In the genomic region with DNA sequence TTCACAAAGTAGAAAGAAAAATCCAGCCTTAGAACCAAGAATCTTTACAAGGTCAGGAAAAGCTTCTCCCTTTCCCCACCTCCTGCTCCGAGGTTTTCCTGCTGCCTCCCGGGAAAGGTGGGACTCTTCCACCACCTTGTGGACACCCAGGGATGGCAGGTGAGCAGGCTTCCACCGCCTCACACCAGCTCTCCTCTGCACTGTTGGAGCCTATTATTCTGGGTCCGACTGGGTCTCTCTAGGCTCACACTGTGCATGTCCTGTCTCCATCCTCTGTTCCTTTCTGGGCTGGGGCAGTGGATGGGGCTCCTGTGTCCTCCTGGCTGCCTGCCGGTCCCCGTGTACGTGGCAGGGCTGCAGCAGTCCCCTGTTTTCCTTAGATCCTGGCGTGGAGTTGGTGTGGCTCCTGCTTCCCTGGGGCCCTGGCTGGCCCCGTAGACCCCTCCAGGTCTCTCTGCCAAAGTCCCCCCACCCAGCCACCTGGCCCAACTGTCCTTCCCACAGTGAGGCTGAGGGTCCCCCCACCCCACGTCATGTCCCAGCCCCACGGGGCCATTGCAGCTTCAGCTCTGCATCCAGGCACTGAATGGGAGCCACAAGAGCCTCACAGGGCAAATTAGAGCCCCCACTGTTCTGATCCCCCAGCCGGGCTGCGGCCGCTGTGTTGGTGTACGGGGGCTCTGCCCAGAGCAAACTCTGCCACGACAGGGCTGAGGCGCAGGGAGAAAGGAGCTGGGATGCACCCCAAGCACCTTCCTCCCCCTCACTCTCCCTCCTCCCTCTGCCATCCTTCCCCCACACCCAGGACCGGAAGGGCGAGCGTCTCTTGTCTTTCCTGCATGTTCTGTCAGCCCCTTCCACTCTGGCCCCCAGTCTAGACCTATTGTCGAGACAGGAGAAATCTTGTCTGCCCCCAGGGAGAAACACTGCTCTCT, we compare ENCODE assay signal across 8 cellular contexts. TPM values are rescaled to one million over a fixed set of nuclear protein-coding genes. Genes with fewer than 3 reads are reported as not detected.
A peak's percentile ranks its signal among the peaks of the same experiment; 100 is the strongest.
DNase-seq lines count a peak whose midpoint lies in the region; ATAC-seq, FAIRE-seq and TF ChIP-seq lines count a peak whose summit lies in the region.

No MANE protein-coding gene starts in this region.

- peak; percentile 80 for TF ChIP-seq CTCF in GM20000 (IDR thresholded peaks at IDR 0.05; ENCODE audit: extremely low read depth, missing control alignments)

- CTCF ChIA-PET in activated CD4-positive, alpha-beta memory T cell treated with anti-CD3 and anti-CD28 coated beads for 36 hours (lab: Charles Lee) = interaction anchor here (0.6 to 6.9 kb wide), 17 partner anchors 10 to 346 kb away, joined by 3 to 131 read pairs (median 5); a partner anchor contains a TSS

- peaks cover 9% of the 10 kb centered on the region for H3K4me1 Mint-ChIP-seq in activated CD4-positive, alpha-beta memory T cell treated with anti-CD3 and anti-CD28 coated beads for 36 hours (ENCODE audit: low read depth)
- peaks cover 28% of the 10 kb centered on the region for H3K4me1 Mint-ChIP-seq in stimulated activated naive CD8-positive, alpha-beta T cell treated with anti-CD3 and anti-CD28 coated beads, Interleukin-15, amount 100 ng/mL, for 72 hours

- H3K36me3 Mint-ChIP-seq in activated CD4-positive, alpha-beta memory T cell treated with anti-CD3 and anti-CD28 coated beads for 36 hours = no peaks in the 10 kb centered on the region

- H3K79me2 ChIP-seq in mesendoderm (ENCODE audit: control insufficient read depth, insufficient read depth, low read length) = no peaks in the 10 kb centered on the region

- peaks cover 5% of the 10 kb centered on the region for H3K9me3 Mint-ChIP-seq in activated CD4-positive, alpha-beta memory T cell treated with anti-CD3 and anti-CD28 coated beads for 36 hours
- no peaks in the 10 kb centered on the region for H3K9me3 Mint-ChIP-seq in stimulated activated naive CD8-positive, alpha-beta T cell treated with anti-CD3 and anti-CD28 coated beads, Interleukin-15, amount 100 ng/mL, for 72 hours

- no CpG with 5 or more reads among the region's 21 CpGs for WGBS in mesendoderm (ENCODE audit: extremely low coverage, insufficient coverage, low lambda C conversion rate)

- ATAC-seq in stimulated activated naive CD8-positive, alpha-beta T cell treated with anti-CD3 and anti-CD28 coated beads, Interleukin-15, amount 100 ng/mL, for 72 hours = peak; percentile 63
- no peak for ATAC-seq in HG02763 (IDR thresholded peaks at IDR 0.05; ENCODE audit: unreplicated experiment)

- no peak overlapping the region for H3K27ac ChIP-seq in mesendoderm (ENCODE audit: low read depth, low read length)

- H3K23ac ChIP-seq in mesendoderm (ENCODE audit: low read length) = peak overlapping the region; percentile 76

- no peak overlapping the region for H3K4me2 ChIP-seq in mesendoderm (ENCODE audit: low read length)

- H4K8ac ChIP-seq in mesendoderm (ENCODE audit: low read depth, low read length) = no peak overlapping the region

- no peak overlapping the region for H3K27ac Mint-ChIP-seq in activated CD4-positive, alpha-beta memory T cell treated with anti-CD3 and anti-CD28 coated beads for 36 hours
- no peak overlapping the region for H3K27ac Mint-ChIP-seq in stimulated activated naive CD8-positive, alpha-beta T cell treated with anti-CD3 and anti-CD28 coated beads, Interleukin-15, amount 100 ng/mL, for 72 hours

- H3K56ac ChIP-seq in mesendoderm (ENCODE audit: low read length) = peak overlapping the region; percentile 81

- H3K18ac ChIP-seq in mesendoderm (ENCODE audit: low read length) = peak overlapping the region; percentile 33

- H3K4me3 Mint-ChIP-seq in activated CD4-positive, alpha-beta memory T cell treated with anti-CD3 and anti-CD28 coated beads for 36 hours = no peak overlapping the region
- H3K4me3 Mint-ChIP-seq in stimulated activated naive CD8-positive, alpha-beta T cell treated with anti-CD3 and anti-CD28 coated beads, Interleukin-15, amount 100 ng/mL, for 72 hours = no peak overlapping the region

- no peak overlapping the region for H4K5ac ChIP-seq in mesendoderm (ENCODE audit: low read length)

- H2BK120ac ChIP-seq in mesendoderm (ENCODE audit: low read depth, low read length) = peak overlapping the region; percentile 19

- no peaks in the 10 kb centered on the region for H3K27me3 ChIP-seq in mesendoderm (ENCODE audit: insufficient read depth, low read length, poor library complexity)

- H3K4me1 ChIP-seq in mesendoderm (ENCODE audit: control insufficient read depth, low read depth, low read length) = peaks cover 3% of the 10 kb centered on the region

- FAIRE-seq in endometrium (lab: Jason Lieb, UNC) = peak; percentile 59

- H3K4me3 ChIP-seq in mesendoderm (ENCODE audit: low read length) = no peak overlapping the region

- no peaks in the 10 kb centered on the region for H3K79me1 ChIP-seq in mesendoderm (ENCODE audit: low read length)

- H2BK5ac ChIP-seq in mesendoderm (ENCODE audit: low read length) = peak overlapping the region; percentile 39

- peaks cover 25% of the 10 kb centered on the region for H3K27me3 Mint-ChIP-seq in activated CD4-positive, alpha-beta memory T cell treated with anti-CD3 and anti-CD28 coated beads for 36 hours
- H3K27me3 Mint-ChIP-seq in stimulated activated naive CD8-positive, alpha-beta T cell treated with anti-CD3 and anti-CD28 coated beads, Interleukin-15, amount 100 ng/mL, for 72 hours = peaks cover 56% of the 10 kb centered on the region

- no peaks in the 10 kb centered on the region for H3K36me3 ChIP-seq in mesendoderm (ENCODE audit: control insufficient read depth, insufficient read depth, low read length)

- H3K9ac ChIP-seq in mesendoderm (ENCODE audit: low read length) = peak overlapping the region; percentile 48

- POLR2A ChIA-PET in activated CD4-positive, alpha-beta memory T cell treated with anti-CD3 and anti-CD28 coated beads for 36 hours (lab: Charles Lee) = interaction anchor here (0.6 to 0.8 kb wide), 2 partner anchors 76 to 428 kb away, joined by 3 read pairs; no protein-coding TSS in a partner anchor

- H3K4ac ChIP-seq in mesendoderm (ENCODE audit: low read depth, low read length) = peak overlapping the region; percentile 56

- H2AK5ac ChIP-seq in mesendoderm (ENCODE audit: low read length) = no peak overlapping the region

- intact Hi-C loops in activated CD4-positive, alpha-beta memory T cell treated with anti-CD3 and anti-CD28 coated beads for 36 hours (cut with micrococcal nuclease) = loop anchor here (1.0 kb wide), 2 partner anchors 283 to 299 kb away; no protein-coding TSS in a partner anchor

- H2BK15ac ChIP-seq in mesendoderm (replicated peaks; ENCODE audit: low read depth) = peak overlapping the region; percentile 19

- DNase-seq in AG08395 (ENCODE audit: low spot score) (peak; percentile 87), GM20000 (ENCODE audit: low spot score) (peak; percentile 82), NCI-H345 treated with DMSO at 0.1 percent for 48 hours (lab: John Stamatoyannopoulos, UW; ENCODE audit: unreplicated experiment) (peak; percentile 56), mesendoderm (peak; percentile 86)
- DNase-seq in activated CD4-positive, alpha-beta memory T cell treated with anti-CD3 and anti-CD28 coated beads for 36 hours = peak; percentile 69
- peak; percentile 34 to 50 for DNase-seq in stimulated activated naive CD8-positive, alpha-beta T cell treated with anti-CD3 and anti-CD28 coated beads, Interleukin-15, amount 100 ng/mL, for 72 hours

RNA-seq across cellular contexts. Expression of a gene that starts 3.3 kb away (rescaled TPM):
- total RNA-seq in activated CD4-positive, alpha-beta memory T cell treated with anti-CD3 and anti-CD28 coated beads for 36 hours = under 1 TPM; 0.77 to 0.95 TPM
- polyA plus RNA-seq in mesendoderm (2013, experiment 1 of 2) = 0.07 TPM
- polyA plus RNA-seq in mesendoderm (2013, experiment 2 of 2) = 0.11 TPM
